ENCODE assay signal across 17 cellular contexts in the genomic region with DNA sequence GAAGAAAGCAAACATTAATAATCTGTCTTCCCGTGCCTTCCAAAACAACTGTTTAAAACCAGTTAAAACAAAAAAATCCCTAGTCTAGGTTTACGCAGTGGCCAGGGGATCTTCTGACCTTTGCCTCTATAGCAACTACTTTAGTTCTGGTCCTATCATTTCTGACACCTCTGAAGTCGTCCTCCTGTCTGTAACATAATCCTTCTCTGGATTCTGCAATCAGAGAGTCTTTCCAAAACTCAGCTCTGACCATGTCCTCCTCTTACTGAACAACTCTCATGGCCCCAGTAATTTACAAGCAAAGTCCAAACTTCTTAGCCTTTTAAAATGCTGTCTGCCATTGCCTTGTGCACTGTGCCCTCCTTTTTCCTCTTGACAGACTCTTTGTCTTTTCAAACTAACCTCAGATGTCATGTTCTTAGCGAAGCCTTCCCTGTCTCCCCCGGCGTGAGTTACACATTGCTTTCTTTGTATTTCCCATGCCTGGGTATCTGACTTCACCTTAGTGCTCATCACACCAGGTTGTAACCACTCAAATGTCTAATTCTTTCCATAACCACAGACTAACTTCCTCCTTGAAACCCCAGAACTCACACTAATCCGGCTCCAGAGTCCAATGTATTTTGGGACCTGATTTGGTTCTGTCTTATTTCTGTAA.
DNase-seq lines count a peak whose midpoint lies in the region; ATAC-seq and TF ChIP-seq lines count a peak whose summit lies in the region.
"Had no signal": no experiment of that assay in that cellular context is flagged by ENCODE, and none has a peak within 500 bp of the region (broad histone marks: within the 10 kb centered on the region; RNA-seq: fewer than 3 reads in every experiment).

No MANE protein-coding gene starts in this region.

- no peaks in the 10 kb centered on the region for H3K36me3 ChIP-seq in CD8-positive, alpha-beta memory T cell (ENCODE audit: insufficient read depth, low read length)
- H3K36me3 ChIP-seq in right atrium auricular region = no peaks in the 10 kb centered on the region
- H3K36me3 ChIP-seq: BLaER1 treated with 17β-estradiol and CSF1 and Interleukin-3, amounts not matched to agents 10 nM and 100 nM had no signal

- no peaks in the 10 kb centered on the region for H3K27me3 ChIP-seq in CD8-positive, alpha-beta memory T cell (ENCODE audit: insufficient read depth, low read length, poor library complexity, severe bottlenecking)
- no peaks in the 10 kb centered on the region for H3K27me3 ChIP-seq in right atrium auricular region
- H3K27me3 ChIP-seq: BLaER1 treated with 17β-estradiol and CSF1 and Interleukin-3, amounts not matched to agents 10 nM and 100 nM had no signal

- peak; percentile 26 to 34 for DNase-seq in activated CD4-positive, alpha-beta T cell treated with anti-CD3 and anti-CD28 coated beads for 4 hours
- DNase-seq in activated CD4-positive, alpha-beta T cell treated with anti-CD3 and anti-CD28 coated beads for 1 hour = no peak
- no peak for DNase-seq in CD8-positive, alpha-beta memory T cell
- peak; percentile 31 for DNase-seq in activated CD8-positive, alpha-beta T cell treated with anti-CD3 and anti-CD28 coated beads, Interleukin-2, amount 10 ng/mL, durations not matched to agents 7 days and 5 days
- peak in 1 of 10 donors; percentile 26 for DNase-seq in naive thymus-derived CD8-positive, alpha-beta T cell
- DNase-seq in right atrium auricular region (ENCODE audit: low spot score) = no peak
- no peak for DNase-seq in NCI-H1092 treated with DMSO at 0.1 percent for 48 hours (lab: John Stamatoyannopoulos, UW)
- DNase-seq in NCI-H1092 (lab: John Stamatoyannopoulos, UW) = no peak
- DNase-seq: activated B cell treated with CpG ODN at 0.5 μM for 24 hours; amygdala; central memory CD4-positive, alpha-beta T cell; NCI-H1436 treated with DMSO at 0.1 percent for 48 hours; NCI-H748 treated with DMSO at 0.1 percent for 48 hours; psoas muscle; SIG-M5; small intestine had no signal

- H3K4me3 ChIP-seq in CD8-positive, alpha-beta memory T cell (ENCODE audit: low read length) = no peak overlapping the region
- H3K4me3 ChIP-seq in right atrium auricular region = no peak overlapping the region
- H3K4me3 ChIP-seq: BLaER1 treated with 17β-estradiol and CSF1 and Interleukin-3, amounts not matched to agents 10 nM and 100 nM; psoas muscle had no signal

- H3K9me3 ChIP-seq in CD8-positive, alpha-beta memory T cell (ENCODE audit: low read length) = no peaks in the 10 kb centered on the region
- H3K9me3 ChIP-seq in right atrium auricular region = no peaks in the 10 kb centered on the region
- H3K9me3 ChIP-seq: psoas muscle had no signal

- CTCF ChIA-PET in CD8-positive, alpha-beta memory T cell (lab: Charles Lee) = no interaction called here
- CTCF ChIA-PET in activated CD8-positive, alpha-beta T cell treated with anti-CD3 and anti-CD28 coated beads, Interleukin-2, amount 10 ng/mL, durations not matched to agents 7 days and 5 days (lab: Charles Lee) = no interaction called here

- TF ChIP-seq CTCF in right atrium auricular region (IDR thresholded peaks at IDR 0.05) = no peak

- POLR2A ChIA-PET in CD8-positive, alpha-beta memory T cell (lab: Charles Lee) = no interaction called here
- POLR2A ChIA-PET in activated CD8-positive, alpha-beta T cell treated with anti-CD3 and anti-CD28 coated beads, Interleukin-2, amount 10 ng/mL, durations not matched to agents 7 days and 5 days (lab: Charles Lee) = no interaction called here
- POLR2A ChIA-PET in naive thymus-derived CD8-positive, alpha-beta T cell (lab: Charles Lee) = interaction anchor here (1.0 kb wide), 1 partner anchor 36 kb away, joined by 5 read pairs; no protein-coding TSS in a partner anchor

- peak overlapping the region in 7 of 8 donors; percentile 13 to 88 (median 72) for H3K27ac Mint-ChIP-seq in CD8-positive, alpha-beta memory T cell
- peak overlapping the region; percentile 5 for H3K27ac Mint-ChIP-seq in activated CD8-positive, alpha-beta T cell treated with anti-CD3 and anti-CD28 coated beads, Interleukin-2, amount 10 ng/mL, durations not matched to agents 7 days and 5 days
- H3K27ac Mint-ChIP-seq in naive thymus-derived CD8-positive, alpha-beta T cell = peak overlapping the region; percentile 80 to 97 (median 90)
- H3K27ac Mint-ChIP-seq: activated B cell treated with CpG ODN at 0.5 μM for 24 hours had no signal

- no peak overlapping the region for H3K27ac ChIP-seq in CD8-positive, alpha-beta memory T cell (ENCODE audit: low read depth, low read length)
- no peak overlapping the region for H3K27ac ChIP-seq in right atrium auricular region
- H3K27ac ChIP-seq: BLaER1 treated with 17β-estradiol and CSF1 and Interleukin-3, amounts not matched to agents 10 nM and 100 nM; psoas muscle had no signal

- peaks cover 0 to 6% (median 3%) of the 10 kb centered on the region in 3 donors for H3K36me3 Mint-ChIP-seq in CD8-positive, alpha-beta memory T cell
- H3K36me3 Mint-ChIP-seq in activated CD8-positive, alpha-beta T cell treated with anti-CD3 and anti-CD28 coated beads, Interleukin-2, amount 10 ng/mL, durations not matched to agents 7 days and 5 days (ENCODE audit: low read depth) = peaks cover 1% of the 10 kb centered on the region
- no peaks in the 10 kb centered on the region for H3K36me3 Mint-ChIP-seq in naive thymus-derived CD8-positive, alpha-beta T cell

- H3K4me3 Mint-ChIP-seq in CD8-positive, alpha-beta memory T cell = peak overlapping the region in 5 of 7 donors; percentile 1 to 53 (median 40)
- H3K4me3 Mint-ChIP-seq in activated CD8-positive, alpha-beta T cell treated with anti-CD3 and anti-CD28 coated beads, Interleukin-2, amount 10 ng/mL, durations not matched to agents 7 days and 5 days = no peak overlapping the region
- peak overlapping the region; percentile 2 to 80 (median 46) for H3K4me3 Mint-ChIP-seq in naive thymus-derived CD8-positive, alpha-beta T cell
- H3K4me3 Mint-ChIP-seq: activated B cell treated with CpG ODN at 0.5 μM for 24 hours had no signal

- peaks cover 1 to 15% of the 10 kb centered on the region in 2 donors for H3K27me3 Mint-ChIP-seq in CD8-positive, alpha-beta memory T cell
- peaks cover 3% of the 10 kb centered on the region for H3K27me3 Mint-ChIP-seq in activated CD8-positive, alpha-beta T cell treated with anti-CD3 and anti-CD28 coated beads, Interleukin-2, amount 10 ng/mL, durations not matched to agents 7 days and 5 days (ENCODE audit: low read depth)
- peaks cover 0 to 3% (median 0%) of the 10 kb centered on the region in 5 donors for H3K27me3 Mint-ChIP-seq in naive thymus-derived CD8-positive, alpha-beta T cell

- H3K4me1 ChIP-seq in CD8-positive, alpha-beta memory T cell (ENCODE audit: insufficient read depth, low read length) = peaks cover 58% of the 10 kb centered on the region
- no peaks in the 10 kb centered on the region for H3K4me1 ChIP-seq in right atrium auricular region
- H3K4me1 ChIP-seq: BLaER1 treated with 17β-estradiol and CSF1 and Interleukin-3, amounts not matched to agents 10 nM and 100 nM had no signal

- H3K4me1 Mint-ChIP-seq in CD8-positive, alpha-beta memory T cell = peaks cover 49 to 88% (median 80%) of the 10 kb centered on the region in 3 donors
- H3K4me1 Mint-ChIP-seq in activated CD8-positive, alpha-beta T cell treated with anti-CD3 and anti-CD28 coated beads, Interleukin-2, amount 10 ng/mL, durations not matched to agents 7 days and 5 days (ENCODE audit: low read depth) = peaks cover 49% of the 10 kb centered on the region
- H3K4me1 Mint-ChIP-seq in naive thymus-derived CD8-positive, alpha-beta T cell = peaks cover 34 to 79% (median 66%) of the 10 kb centered on the region in 4 donors

- ATAC-seq in activated CD8-positive, alpha-beta T cell treated with anti-CD3 and anti-CD28 coated beads, Interleukin-2, amount 10 ng/mL, durations not matched to agents 7 days and 5 days = peak; percentile 62
- peak; percentile 34 to 66 for ATAC-seq in naive thymus-derived CD8-positive, alpha-beta T cell

- no peaks in the 10 kb centered on the region for H3K9me3 Mint-ChIP-seq in CD8-positive, alpha-beta memory T cell
- H3K9me3 Mint-ChIP-seq in activated CD8-positive, alpha-beta T cell treated with anti-CD3 and anti-CD28 coated beads, Interleukin-2, amount 10 ng/mL, durations not matched to agents 7 days and 5 days (ENCODE audit: insufficient read depth) = no peaks in the 10 kb centered on the region
- no peaks in the 10 kb centered on the region for H3K9me3 Mint-ChIP-seq in naive thymus-derived CD8-positive, alpha-beta T cell
- H3K9me3 Mint-ChIP-seq: activated B cell treated with CpG ODN at 0.5 μM for 24 hours had no signal

Comparison
In these comparisons a context has a peak if more than half of its experiments do, and no peak if none do; other contexts are left out.
1. DNase-seq: peak in activated CD4-positive, alpha-beta T cell treated with anti-CD3 and anti-CD28 coated beads for 4 hours (2 of 2) and activated CD8-positive, alpha-beta T cell treated with anti-CD3 and anti-CD28 coated beads, Interleukin-2, amount 10 ng/mL, durations not matched to agents 7 days and 5 days (single experiment); none in activated CD4-positive, alpha-beta T cell treated with anti-CD3 and anti-CD28 coated beads for 1 hour (single experiment), CD8-positive, alpha-beta memory T cell (0 of 5), right atrium auricular region (single experiment), NCI-H1092 treated with DMSO at 0.1 percent for 48 hours (single experiment) and NCI-H1092 (single experiment).
2. H3K27ac Mint-ChIP-seq: peak in every context shown above with its lines; median percentile 90 in naive thymus-derived CD8-positive, alpha-beta T cell; 72 in CD8-positive, alpha-beta memory T cell; 5 in activated CD8-positive, alpha-beta T cell treated with anti-CD3 and anti-CD28 coated beads, Interleukin-2, amount 10 ng/mL, durations not matched to agents 7 days and 5 days.